Comparison of ENCODE assay signal across 14 cellular contexts in the genomic region with DNA sequence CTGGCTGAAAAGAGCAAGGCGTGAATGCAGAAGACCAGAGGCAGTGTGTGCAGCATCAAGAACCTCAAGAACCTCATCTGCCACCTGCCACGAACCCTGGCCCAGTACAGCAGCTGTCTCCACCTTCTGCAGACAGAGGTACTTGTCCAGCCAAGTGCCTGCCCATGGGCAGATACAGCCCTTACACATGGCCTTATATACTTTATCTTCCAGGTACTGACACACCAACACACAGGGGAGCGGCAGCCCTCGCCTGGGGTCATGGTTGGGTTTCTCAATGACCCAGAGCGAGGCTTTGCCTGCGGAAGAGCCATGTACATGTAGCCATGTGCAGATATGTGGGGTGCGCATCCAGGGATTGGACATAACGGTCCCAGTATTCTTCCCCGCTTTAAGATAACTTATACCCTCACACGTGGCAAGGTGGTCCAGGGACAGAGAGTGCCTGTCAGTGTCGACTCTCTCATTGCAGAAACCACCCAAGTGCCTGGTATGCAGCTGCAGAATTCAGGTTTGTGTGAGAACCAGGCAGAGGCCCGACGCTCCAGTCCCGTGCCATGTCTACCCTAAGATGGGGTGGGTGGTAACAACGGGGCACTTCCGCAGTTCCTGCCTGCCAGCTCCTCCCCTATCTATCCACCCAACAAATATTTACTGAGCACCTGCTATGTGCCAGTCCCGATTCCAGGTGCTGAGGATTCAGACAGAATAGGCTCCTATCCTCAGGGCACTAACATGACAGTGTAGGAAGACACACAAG.
DNase-seq lines count a peak whose midpoint lies in the region; ATAC-seq and TF ChIP-seq lines count a peak whose summit lies in the region.
"Had no signal": no experiment of that assay in that cellular context is flagged by ENCODE, and none has a peak within 500 bp of the region (broad histone marks: within the 10 kb centered on the region; RNA-seq: fewer than 3 reads in every experiment).

No MANE protein-coding gene starts in this region.

- no peaks in the 10 kb centered on the region for H3K79me1 ChIP-seq in IMR-90 (ENCODE audit: low read depth in 1 of 2, low read length in 2 of 2)

- TF ChIP-seq RAD21 in IMR-90 (IDR thresholded peaks at IDR 0.05; ENCODE audit: low read length) = no peak

- no peak overlapping the region for H4K91ac ChIP-seq in IMR-90 (ENCODE audit: insufficient read depth, low read depth, low read length)

- ATAC-seq in IMR-90 (ENCODE audit: low read depth) = no peak
- ATAC-seq: GM12878 had no signal

- H3K4ac ChIP-seq in IMR-90 (ENCODE audit: low read depth, low read length) = no peak overlapping the region

- H2AK5ac ChIP-seq in IMR-90 (ENCODE audit: low read depth, low read length) = no peak overlapping the region

- no peak overlapping the region for H3K4me3 Mint-ChIP-seq in type B pancreatic cell
- H3K4me3 Mint-ChIP-seq: B cell; CD4-positive, alpha-beta memory T cell had no signal

- peaks cover 20% of the 10 kb centered on the region for H3K4me1 Mint-ChIP-seq in type B pancreatic cell (ENCODE audit: unreplicated experiment)
- H3K4me1 Mint-ChIP-seq: B cell; CD4-positive, alpha-beta memory T cell had no signal

- no peak overlapping the region for H3K18ac ChIP-seq in IMR-90 (ENCODE audit: low read depth, low read length)

- no peak overlapping the region for H2AK9ac ChIP-seq in IMR-90 (replicated peaks; ENCODE audit: low read depth, low read length, poor library complexity)

- POLR2A ChIA-PET in IMR-90 (lab: Charles Lee; ENCODE audit: unreplicated experiment) = no interaction called here

- H3K4me2 ChIP-seq in IMR-90 (ENCODE audit: low read depth, low read length) = no peak overlapping the region

- no peak for TF ChIP-seq CTCF in IMR-90 (conservative IDR thresholded peaks at IDR 0.05; ENCODE audit: low read depth, low read length)
- no peak for TF ChIP-seq CTCF in coronary artery (IDR thresholded peaks at IDR 0.05)
- no peak for TF ChIP-seq CTCF in type B pancreatic cell (conservative IDR thresholded peaks at IDR 0.05)
- no peak for TF ChIP-seq CTCF in thyroid gland (IDR thresholded peaks at IDR 0.05)

- H2AFZ ChIP-seq in IMR-90 (replicated peaks; ENCODE audit: low read length, poor library complexity) = peak overlapping the region; percentile 58

- H3K27me3 ChIP-seq in IMR-90 (ENCODE audit: control insufficient read depth, insufficient read depth, low read length) = peaks cover 13% of the 10 kb centered on the region
- no peaks in the 10 kb centered on the region for H3K27me3 ChIP-seq in thyroid gland

- no TSS peak for BruUV-seq in IMR-90 (replicated peaks; lab: Mats Ljungman, UMichigan)

- WGBS in IMR-90 (ENCODE audit: extremely low coverage in 2 of 2, insufficient read length in 1 of 2), 2 experiments = no CpG with 5 or more reads among the region's 17 CpGs
- WGBS in thyroid gland, 2 donors = 92 to 93% methylated on average over 17 of the region's 17 CpGs

- H3K9me3 ChIP-seq in IMR-90 (ENCODE audit: control insufficient read depth, insufficient read depth, low read length) = no peaks in the 10 kb centered on the region
- H3K9me3 ChIP-seq in thyroid gland = no peaks in the 10 kb centered on the region
- H3K9me3 ChIP-seq: HAP-1 had no signal

- H2BK15ac ChIP-seq in IMR-90 (ENCODE audit: low read depth, low read length) = no peak overlapping the region

- H3K9me1 ChIP-seq in IMR-90 (ENCODE audit: insufficient read depth, low read length) = no peaks in the 10 kb centered on the region

- peaks cover 4% of the 10 kb centered on the region for H3K9me3 Mint-ChIP-seq in type B pancreatic cell
- H3K9me3 Mint-ChIP-seq: CD4-positive, alpha-beta memory T cell had no signal

- no peak overlapping the region for H3K14ac ChIP-seq in IMR-90 (replicated peaks; ENCODE audit: low read depth, low read length)

- H3K4me3 ChIP-seq in IMR-90 (ENCODE audit: insufficient read depth, low read depth, low read length) (no peak overlapping the region), coronary artery (no peak overlapping the region), thyroid gland (replicated peaks in 1 of 3) (no peak overlapping the region)
- H3K4me3 ChIP-seq: GM12878, HAP-1 had no signal

- no peak overlapping the region for H3K27ac Mint-ChIP-seq in type B pancreatic cell
- H3K27ac Mint-ChIP-seq: B cell; CD4-positive, alpha-beta memory T cell had no signal

- dilution Hi-C loops in IMR-90 (cut with HindIII; ENCODE audit: low sequenced_read_pairs, unreplicated experiment) = no loop called here

- H3K56ac ChIP-seq in IMR-90 (ENCODE audit: extremely low read depth, insufficient read depth, low read length) = no peak overlapping the region

- intact Hi-C loops in IMR-90 (cut with micrococcal nuclease) (no loop called here), thyroid gland (cut with DNase I) (no loop called here)

- no peak overlapping the region for H2BK120ac ChIP-seq in IMR-90 (ENCODE audit: low read depth, low read length)

- H3K23ac ChIP-seq in IMR-90 (ENCODE audit: low read depth, low read length) = no peak overlapping the region

- CTCF ChIA-PET in IMR-90 (lab: Yijun Ruan, JAX) = no interaction called here

- peaks cover 3% of the 10 kb centered on the region for H3K27me3 Mint-ChIP-seq in type B pancreatic cell

- H2BK20ac ChIP-seq in IMR-90 (ENCODE audit: low read depth, low read length) = no peak overlapping the region

- no peak overlapping the region for H3K27ac ChIP-seq in IMR-90 (ENCODE audit: insufficient read depth, low read length)
- no peak overlapping the region for H3K27ac ChIP-seq in coronary artery
- no peak overlapping the region for H3K27ac ChIP-seq in thyroid gland
- H3K27ac ChIP-seq: C4-2B had no signal

- in situ Hi-C loops in IMR-90 (cut with MboI; ENCODE audit: low sequenced_read_pairs) = no loop called here

- H3K36me3 ChIP-seq in IMR-90 (ENCODE audit: control insufficient read depth, insufficient read depth, low read length) (no peaks in the 10 kb centered on the region), thyroid gland (no peaks in the 10 kb centered on the region)
- H3K36me3 ChIP-seq: HAP-1 had no signal

- no peak overlapping the region for H4K8ac ChIP-seq in IMR-90 (ENCODE audit: low read depth in 2 of 2, low read length in 2 of 2)

- no peak overlapping the region for H3K9ac ChIP-seq in IMR-90 (ENCODE audit: low read depth, low read length)

- no peak overlapping the region for H4K5ac ChIP-seq in IMR-90 (ENCODE audit: low read depth, low read length)

- no peak for DNase-seq in IMR-90
- DNase-seq in coronary artery (ENCODE audit: low spot score) = peak; percentile 38
- peak; percentile 59 for DNase-seq in mesenteric fat pad (ENCODE audit: low spot score)
- DNase-seq in type B pancreatic cell (ENCODE audit: extremely low spot score, unreplicated experiment) = peak; percentile 59
- no peak for DNase-seq in iPS-NIHi11 (ENCODE audit: low spot score)
- no peak for DNase-seq in occipital lobe (lab: John Stamatoyannopoulos, UW)
- no peak for DNase-seq in thyroid gland
- DNase-seq: CD4-positive, alpha-beta memory T cell; DMS79; GOT3 had no signal

- H2BK5ac ChIP-seq in IMR-90 (ENCODE audit: low read depth, low read length, poor library complexity, severe bottlenecking) = no peak overlapping the region

- no peak for TF ChIP-seq POLR2A in IMR-90 (IDR thresholded peaks at IDR 0.05; ENCODE audit: low read depth, low read length)
- no peak for TF ChIP-seq POLR2A in thyroid gland (IDR thresholded peaks at IDR 0.05)

- H3K36me3 Mint-ChIP-seq in type B pancreatic cell = peaks cover 9% of the 10 kb centered on the region
- H3K36me3 Mint-ChIP-seq: CD4-positive, alpha-beta memory T cell had no signal

- H4K20me1 ChIP-seq in IMR-90 (ENCODE audit: insufficient read depth, low read length) = no peaks in the 10 kb centered on the region

- H3K4me1 ChIP-seq in IMR-90 (ENCODE audit: control insufficient read depth, insufficient read depth, low read length) (no peaks in the 10 kb centered on the region), thyroid gland (no peaks in the 10 kb centered on the region)
- H3K4me1 ChIP-seq: HAP-1 had no signal

TF ChIP-seq in IMR-90, 13 proteins besides CTCF, POLR2A, EP300 and RAD21:
- TF ChIP-seq MXI1 (IDR thresholded peaks at IDR 0.05; ENCODE audit: borderline replicate concordance, low read depth, low read length) (no peak), BHLHE40 (IDR thresholded peaks at IDR 0.05; ENCODE audit: low read depth, low read length) (no peak), MAFK (IDR thresholded peaks at IDR 0.05; ENCODE audit: low read depth, low read length) (no peak), RCOR1 (IDR thresholded peaks at IDR 0.05; ENCODE audit: insufficient replicate concordance, low read length) (no peak), CHD1 (IDR thresholded peaks at IDR 0.05; ENCODE audit: low read depth, low read length) (no peak), NFE2L2 (IDR thresholded peaks at IDR 0.05; ENCODE audit: low read depth, low read length) (no peak), MAZ (IDR thresholded peaks at IDR 0.05; ENCODE audit: borderline replicate concordance, low read depth, low read length) (no peak), CEBPB (IDR thresholded peaks at IDR 0.05; ENCODE audit: low read depth, low read length) (no peak), RFX5 (IDR thresholded peaks at IDR 0.05; ENCODE audit: low read depth, low read length) (no peak), SMC3 (IDR thresholded peaks at IDR 0.05; ENCODE audit: low read depth, low read length) (no peak)
- TF ChIP-seq, protein P1, sequence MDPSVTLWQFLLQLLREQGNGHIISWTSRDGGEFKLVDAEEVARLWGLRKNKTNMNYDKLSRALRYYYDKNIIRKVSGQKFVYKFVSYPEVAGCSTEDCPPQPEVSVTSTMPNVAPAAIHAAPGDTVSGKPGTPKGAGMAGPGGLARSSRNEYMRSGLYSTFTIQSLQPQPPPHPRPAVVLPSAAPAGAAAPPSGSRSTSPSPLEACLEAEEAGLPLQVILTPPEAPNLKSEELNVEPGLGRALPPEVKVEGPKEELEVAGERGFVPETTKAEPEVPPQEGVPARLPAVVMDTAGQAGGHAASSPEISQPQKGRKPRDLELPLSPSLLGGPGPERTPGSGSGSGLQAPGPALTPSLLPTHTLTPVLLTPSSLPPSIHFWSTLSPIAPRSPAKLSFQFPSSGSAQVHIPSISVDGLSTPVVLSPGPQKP (IDR thresholded peaks at IDR 0.05; ENCODE audit: borderline replicate concordance, low read depth, low read length) = no peak
- TF ChIP-seq, protein P2, sequence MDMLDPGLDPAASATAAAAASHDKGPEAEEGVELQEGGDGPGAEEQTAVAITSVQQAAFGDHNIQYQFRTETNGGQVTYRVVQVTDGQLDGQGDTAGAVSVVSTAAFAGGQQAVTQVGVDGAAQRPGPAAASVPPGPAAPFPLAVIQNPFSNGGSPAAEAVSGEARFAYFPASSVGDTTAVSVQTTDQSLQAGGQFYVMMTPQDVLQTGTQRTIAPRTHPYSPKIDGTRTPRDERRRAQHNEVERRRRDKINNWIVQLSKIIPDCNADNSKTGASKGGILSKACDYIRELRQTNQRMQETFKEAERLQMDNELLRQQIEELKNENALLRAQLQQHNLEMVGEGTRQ (IDR thresholded peaks at IDR 0.05; ENCODE audit: low read depth, low read length) = no peak

Comparison
In these comparisons a context has a peak if more than half of its experiments do, and no peak if none do; other contexts are left out.
1. DNase-seq: peak in coronary artery (single experiment), mesenteric fat pad (single experiment) and type B pancreatic cell (single experiment); none in IMR-90 (single experiment), iPS-NIHi11 (single experiment), occipital lobe (single experiment) and thyroid gland (0 of 2).